ENCODE assay signal across 13 cellular contexts in the genomic region with DNA sequence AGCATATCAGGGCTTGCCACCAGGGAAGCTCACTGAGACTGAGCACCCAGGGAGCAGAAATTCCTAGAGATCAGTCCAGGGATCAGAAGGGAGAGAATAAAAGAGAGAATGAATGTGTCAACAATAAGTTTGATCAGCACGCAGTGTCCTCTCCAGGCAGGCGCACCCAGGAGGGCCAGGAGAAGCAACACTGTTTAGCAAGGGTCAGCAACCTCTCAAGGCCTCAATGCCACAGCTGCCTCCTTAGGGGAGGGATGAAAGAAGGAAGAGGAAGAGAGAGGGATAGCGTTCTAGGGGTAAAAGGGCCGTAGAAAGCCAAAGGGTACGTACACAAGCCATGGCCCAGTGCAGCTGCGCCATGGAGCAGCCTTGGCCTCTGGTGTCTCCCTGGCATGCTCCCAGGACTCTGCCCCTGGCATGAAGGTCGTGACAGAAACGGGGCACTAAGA. TPM values are rescaled to one million over a fixed set of nuclear protein-coding genes. Genes with fewer than 3 reads are reported as not detected.
DNase-seq lines count a peak whose midpoint lies in the region; ATAC-seq and TF ChIP-seq lines count a peak whose summit lies in the region.
"Had no signal": no experiment of that assay in that cellular context is flagged by ENCODE, and none has a peak within 500 bp of the region (broad histone marks: within the 10 kb centered on the region; RNA-seq: fewer than 3 reads in every experiment).

No MANE protein-coding gene starts in this region.

- ATAC-seq in HG02981 (IDR thresholded peaks at IDR 0.05; ENCODE audit: unreplicated experiment): no peak
- no peak for ATAC-seq in foreskin keratinocyte
- ATAC-seq in GM18498 (IDR thresholded peaks at IDR 0.05; ENCODE audit: unreplicated experiment): no peak

- H3K27me3 Mint-ChIP-seq in CD4-positive, alpha-beta memory T cell: peaks cover 10 to 14% of the 10 kb centered on the region in 2 donors
- H3K27me3 Mint-ChIP-seq in brain (peaks cover 24% of the 10 kb centered on the region), neural progenitor cell (ENCODE audit: insufficient read depth, low read depth) (peaks cover 23% of the 10 kb centered on the region)

- peaks cover 19% of the 10 kb centered on the region for H3F3A ChIP-seq in neural progenitor cell (ENCODE audit: low read depth)

- CTCF ChIA-PET in CD4-positive, alpha-beta memory T cell (lab: Charles Lee; ENCODE audit: partially characterized antibody): no interaction called here

- H3K4me1 ChIP-seq in CD4-positive, alpha-beta memory T cell (ENCODE audit: insufficient read depth, low read length): peaks cover 38% of the 10 kb centered on the region
- peaks cover 26% of the 10 kb centered on the region for H3K4me1 ChIP-seq in neural progenitor cell
- H3K4me1 ChIP-seq in foreskin keratinocyte: peaks cover 7% of the 10 kb centered on the region

- H3K9me3 Mint-ChIP-seq in CD4-positive, alpha-beta memory T cell: peaks cover 0 to 5% (median 0%) of the 10 kb centered on the region in 8 donors
- H3K9me3 Mint-ChIP-seq in brain (peaks cover 0 to 9% (median 3%) of the 10 kb centered on the region in 5 experiments), neural progenitor cell (no peaks in the 10 kb centered on the region)

- H3K4me3 ChIP-seq in CD4-positive, alpha-beta memory T cell (ENCODE audit: low read length in 2 of 2): no peak overlapping the region
- no peak overlapping the region for H3K4me3 ChIP-seq in neural progenitor cell

- POLR2A ChIA-PET in CD4-positive, alpha-beta memory T cell (lab: Charles Lee; ENCODE audit: partially characterized antibody): interaction anchor here (1.1 to 1.6 kb wide), 3 partner anchors 9 to 548 kb away, joined by 3 to 4 read pairs (median 4); partner anchors contain the start of gene PPP4R2

- H2AFZ ChIP-seq in neural progenitor cell (replicated peaks): no peak overlapping the region

- DNase-seq in CD4-positive, alpha-beta memory T cell: no peak
- DNase-seq in HUDEP-2 (lab: John Stamatoyannopoulos, UW; ENCODE audit: unreplicated experiment in 76 of 76) (peak in 56 of 76 experiments; percentile 10 to 83 (median 48)), neural progenitor cell (ENCODE audit: low spot score) (peak; percentile 11), superior temporal gyrus (ENCODE audit: extremely low spot score) (no peak), foreskin keratinocyte (no peak)
- DNase-seq: activated effector memory CD4-positive, alpha-beta T cell treated with anti-CD3 and anti-CD28 coated beads, Interleukin-2, amount 50 U/mL, for 16 hours; heart right ventricle; NCI-H2029 treated with DMSO at 0.1 percent for 48 hours had no signal

- H3K4me1 Mint-ChIP-seq in CD4-positive, alpha-beta memory T cell: peaks cover 24 to 32% (median 29%) of the 10 kb centered on the region in 4 donors
- H3K4me1 Mint-ChIP-seq in brain (peaks cover 36% of the 10 kb centered on the region), neural progenitor cell (peaks cover 39% of the 10 kb centered on the region)

- H3K36me3 ChIP-seq in CD4-positive, alpha-beta memory T cell (ENCODE audit: insufficient read depth, low read length): no peaks in the 10 kb centered on the region
- H3K36me3 ChIP-seq in neural progenitor cell: no peaks in the 10 kb centered on the region
- H3K36me3 ChIP-seq: esophagus muscularis mucosa, heart right ventricle had no signal

- peaks cover 0 to 17% of the 10 kb centered on the region in 2 donors for H3K36me3 Mint-ChIP-seq in CD4-positive, alpha-beta memory T cell
- H3K36me3 Mint-ChIP-seq in brain (peaks cover 25% of the 10 kb centered on the region), neural progenitor cell (peaks cover 14% of the 10 kb centered on the region)

- H3K4me3 Mint-ChIP-seq in CD4-positive, alpha-beta memory T cell: peak overlapping the region in 6 of 8 donors; percentile 28 to 85 (median 56)
- H3K4me3 Mint-ChIP-seq in brain: peak overlapping the region in 4 of 5 experiments; percentile 80 to 87 (median 82)
- peak overlapping the region; percentile 85 for H3K4me3 Mint-ChIP-seq in neural progenitor cell

- intact Hi-C loops in CD4-positive, alpha-beta memory T cell (cut with micrococcal nuclease): loop anchor here (5.0 to 10.0 kb wide), 4 partner anchors 104 to 864 kb away; partner anchors contain the start of genes FOXP1, PPP4R2 and SHQ1

- H3K27ac ChIP-seq in CD4-positive, alpha-beta memory T cell (ENCODE audit: low read depth, low read length): no peak overlapping the region
- H3K27ac ChIP-seq in neural progenitor cell (no peak overlapping the region), foreskin keratinocyte (no peak overlapping the region)
- H3K27ac ChIP-seq: heart right ventricle had no signal

- H3K27ac Mint-ChIP-seq in CD4-positive, alpha-beta memory T cell: peak overlapping the region in 3 of 7 donors; percentile 67 to 83 (median 74)
- H3K27ac Mint-ChIP-seq in brain: peak overlapping the region in 3 of 5 experiments; percentile 25 to 91 (median 58)
- H3K27ac Mint-ChIP-seq in neural progenitor cell: peak overlapping the region; percentile 30

- no peaks in the 10 kb centered on the region for H3K9me3 ChIP-seq in CD4-positive, alpha-beta memory T cell (ENCODE audit: control insufficient read depth in 1 of 2, low read length in 2 of 2)
- H3K9me3 ChIP-seq in neural progenitor cell (ENCODE audit: low read depth): no peaks in the 10 kb centered on the region
- H3K9me3 ChIP-seq: esophagus muscularis mucosa, heart right ventricle had no signal

- peaks cover 34% of the 10 kb centered on the region for H3K79me2 ChIP-seq in neural progenitor cell (ENCODE audit: low read depth)

- no peak overlapping the region for H3K4me2 ChIP-seq in neural progenitor cell

- no peaks in the 10 kb centered on the region for H3K27me3 ChIP-seq in CD4-positive, alpha-beta memory T cell (ENCODE audit: insufficient read depth, low read length)
- H3K27me3 ChIP-seq in neural progenitor cell: peaks cover 24% of the 10 kb centered on the region
- peaks cover 27% of the 10 kb centered on the region for H3K27me3 ChIP-seq in foreskin keratinocyte
- H3K27me3 ChIP-seq: dorsolateral prefrontal cortex, esophagus muscularis mucosa had no signal

- TF ChIP-seq CTCF in brain (conservative IDR thresholded peaks at IDR 0.05) (no peak), neural progenitor cell (IDR thresholded peaks at IDR 0.05) (no peak), foreskin keratinocyte (conservative IDR thresholded peaks at IDR 0.05) (no peak)

- peaks cover 34% of the 10 kb centered on the region for H4K20me1 ChIP-seq in neural progenitor cell (ENCODE audit: low read depth)

- no peak overlapping the region for H3K9ac ChIP-seq in neural progenitor cell

RNA-seq across cellular contexts. Expression of gene RYBP, which starts 2.0 kb away (rescaled TPM):
- total RNA-seq in CD4-positive, alpha-beta memory T cell: 10 to 100 TPM; 12.8 to 14.2 TPM
- polyA plus RNA-seq in CD4-positive, alpha-beta memory T cell: 1 to 10 TPM in 1 of 2 donors, under 1 TPM in 1; 1.00 to 1.8 TPM
- 10.5 TPM for polyA plus RNA-seq in brain (ENCODE audit: insufficient read depth, low read depth, low replicate concordance)
- 15.0 and 25.2 TPM in 2 replicates for total RNA-seq in neural progenitor cell (ENCODE audit: low replicate concordance)
- 7.6 and 8.6 TPM in 2 replicates for total RNA-seq in foreskin keratinocyte
- polyA plus RNA-seq in foreskin keratinocyte: 2.8 and 3.7 TPM in 2 replicates

Comparison
In these comparisons a context has a peak if more than half of its experiments do, and no peak if none do; other contexts are left out.
1. DNase-seq: peak in HUDEP-2 (56 of 76) and neural progenitor cell (single experiment); none in CD4-positive, alpha-beta memory T cell (0 of 5), superior temporal gyrus (single experiment) and foreskin keratinocyte (0 of 2).
2. Peak in every context shown above with its lines, with median percentiles within 50 percentile points of each other: H3K4me3 Mint-ChIP-seq.